In the genomic region with DNA sequence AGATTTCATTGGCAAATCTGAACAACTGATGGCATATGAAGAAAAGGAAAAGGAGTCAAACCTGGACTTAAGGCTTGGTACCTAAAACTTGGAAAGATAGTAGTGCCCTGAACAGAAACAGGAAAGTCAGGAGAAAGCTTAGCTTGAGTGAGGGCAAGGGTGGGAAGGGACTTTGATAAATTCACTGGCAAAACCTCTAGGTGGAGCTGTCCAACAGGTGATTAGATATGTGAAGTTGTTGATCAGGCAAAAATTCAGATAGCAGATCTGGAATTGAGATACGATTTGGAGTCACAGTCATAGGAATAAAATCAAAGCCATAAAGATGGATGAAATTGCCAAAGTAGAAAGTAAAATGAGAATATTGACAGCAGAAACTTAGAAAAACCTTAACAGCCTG, we compare ENCODE assay signal across 8 cellular contexts. TPM values are rescaled to one million over a fixed set of nuclear protein-coding genes. Genes with fewer than 3 reads are reported as not detected.
DNase-seq lines count a peak whose midpoint lies in the region; ATAC-seq and TF ChIP-seq lines count a peak whose summit lies in the region.

No MANE protein-coding gene starts in this region.

- intact Hi-C loops in stomach (cut with DNase I; ENCODE audit: low total_unique reads): loop anchor here (10.0 kb wide), 1 partner anchor 106 kb away; no protein-coding TSS in a partner anchor

- peak in 5 of 7 experiments; percentile 43 to 84 (median 73) for TF ChIP-seq CTCF in stomach (IDR thresholded peaks at IDR 0.05)

- 3 to 14% (median 8%) methylated on average over 1 of the region's 1 CpG for WGBS in stomach, 5 donors

- peak; percentile 60 for ATAC-seq in HG02623 (IDR thresholded peaks at IDR 0.05; ENCODE audit: unreplicated experiment)
- no peak for ATAC-seq in GM21367 (IDR thresholded peaks at IDR 0.05; ENCODE audit: unreplicated experiment)

- H3K27ac ChIP-seq in stomach: no peak overlapping the region

- H3K4me1 ChIP-seq in stomach: no peaks in the 10 kb centered on the region

- TF ChIP-seq EP300 in stomach (IDR thresholded peaks at IDR 0.05): no peak

- peaks cover 0 to 7% (median 0%) of the 10 kb centered on the region in 3 donors for H3K27me3 ChIP-seq in stomach

- H3K36me3 ChIP-seq in stomach: no peaks in the 10 kb centered on the region

- no peak for TF ChIP-seq POLR2A in stomach (IDR thresholded peaks at IDR 0.05)

- DNase-seq in AG08396 (ENCODE audit: low spot score): peak; percentile 56
- peak; percentile 45 for DNase-seq in ELF-1 (ENCODE audit: low read depth, low spot score)
- peak; percentile 18 for DNase-seq in NCI-H524 treated with DMSO at 0.1 percent for 48 hours (lab: John Stamatoyannopoulos, UW)
- peak; percentile 56 for DNase-seq in amniotic epithelial cell (ENCODE audit: low read depth)
- peak; percentile 22 for DNase-seq in iPS DF 4.7 (ENCODE audit: extremely low read depth, low spot score)
- DNase-seq in stomach: no peak

- no peaks in the 10 kb centered on the region for H3K9me3 ChIP-seq in stomach

- H3K4me3 ChIP-seq in stomach: no peak overlapping the region

RNA-seq across cellular contexts. Expression of gene ZNF292, which starts 16.1 kb away (rescaled TPM):
- total RNA-seq in stomach: 100 to 1,000 TPM in 1 of 5 donors, 10 to 100 TPM in 3, 1 to 10 TPM in 1; 9.6 to 106 (median 33.9) TPM
- 1 to 10 TPM; 1.9 to 4.0 (median 3.9) TPM for polyA plus RNA-seq in stomach

RNA-seq across cellular contexts. Expression of gene CGA, which starts 44.3 kb away (rescaled TPM):
- not detected for total RNA-seq in stomach
- not detected for polyA plus RNA-seq in stomach
